1 cellular context compared by ENCODE assay signal in the genomic region with DNA sequence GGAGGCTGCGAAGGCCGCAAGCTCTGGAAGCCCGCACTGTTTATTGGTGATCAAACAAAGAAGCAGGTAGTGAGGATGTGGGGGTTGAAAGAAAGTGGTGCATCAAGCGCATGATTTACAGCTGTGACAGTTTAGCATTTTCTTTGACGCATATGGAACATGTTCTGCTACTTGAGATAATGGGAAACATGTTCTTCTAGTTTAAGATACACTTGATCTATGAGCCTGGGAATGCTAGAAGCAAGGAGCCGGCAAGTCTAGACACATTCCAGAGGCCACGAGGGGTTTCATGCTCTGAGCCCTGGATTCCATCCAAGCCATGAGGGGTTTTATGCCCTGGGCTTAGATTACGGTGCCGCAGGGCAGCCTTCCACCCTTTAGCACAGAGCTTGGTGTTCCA.
A peak's percentile ranks its signal among the peaks of the same experiment; 100 is the strongest.
TF ChIP-seq lines count a peak whose summit lies in the region.
"Not testable (repeated sequence)": the region's sequence is repeated elsewhere in the genome, so short reads cannot be mapped to it uniquely, and the experiment has no call there.

No MANE protein-coding gene starts in this region.

TF ChIP-seq in K562, 482 proteins besides CTCF, POLR2A, EP300 and RAD21:
- TF ChIP-seq NCOR1 (IDR thresholded peaks at IDR 0.05): 0 out of 2 replicates have a peak, but pooled peaks have one; percentile 21
- TF ChIP-seq ARID1B (IDR thresholded peaks at IDR 0.05): peak; percentile 30; the same call in 1 of the 2 replicates
- peak; percentile 61 for TF ChIP-seq CBFA2T3 (IDR thresholded peaks at IDR 0.05)
- TF ChIP-seq, protein P1, sequence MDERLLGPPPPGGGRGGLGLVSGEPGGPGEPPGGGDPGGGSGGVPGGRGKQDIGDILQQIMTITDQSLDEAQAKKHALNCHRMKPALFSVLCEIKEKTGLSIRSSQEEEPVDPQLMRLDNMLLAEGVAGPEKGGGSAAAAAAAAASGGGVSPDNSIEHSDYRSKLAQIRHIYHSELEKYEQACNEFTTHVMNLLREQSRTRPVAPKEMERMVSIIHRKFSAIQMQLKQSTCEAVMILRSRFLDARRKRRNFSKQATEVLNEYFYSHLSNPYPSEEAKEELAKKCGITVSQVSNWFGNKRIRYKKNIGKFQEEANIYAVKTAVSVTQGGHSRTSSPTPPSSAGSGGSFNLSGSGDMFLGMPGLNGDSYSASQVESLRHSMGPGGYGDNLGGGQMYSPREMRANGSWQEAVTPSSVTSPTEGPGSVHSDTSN (CRISPR knock-in tag; IDR thresholded peaks at IDR 0.05; ENCODE audit: low read depth): not testable (repeated sequence)
- TF ChIP-seq, protein P1 (tag; conservative IDR thresholded peaks at IDR 0.05; ENCODE audit: low read depth): peak; percentile 75
- 0 out of 2 replicates have a peak, but pooled peaks have one; percentile 21 for TF ChIP-seq TAL1 (IDR thresholded peaks at IDR 0.05)
- TF ChIP-seq MEIS2 (IDR thresholded peaks at IDR 0.05; ENCODE audit: partially characterized antibody): peak; percentile 83
- TF ChIP-seq, protein P2, sequence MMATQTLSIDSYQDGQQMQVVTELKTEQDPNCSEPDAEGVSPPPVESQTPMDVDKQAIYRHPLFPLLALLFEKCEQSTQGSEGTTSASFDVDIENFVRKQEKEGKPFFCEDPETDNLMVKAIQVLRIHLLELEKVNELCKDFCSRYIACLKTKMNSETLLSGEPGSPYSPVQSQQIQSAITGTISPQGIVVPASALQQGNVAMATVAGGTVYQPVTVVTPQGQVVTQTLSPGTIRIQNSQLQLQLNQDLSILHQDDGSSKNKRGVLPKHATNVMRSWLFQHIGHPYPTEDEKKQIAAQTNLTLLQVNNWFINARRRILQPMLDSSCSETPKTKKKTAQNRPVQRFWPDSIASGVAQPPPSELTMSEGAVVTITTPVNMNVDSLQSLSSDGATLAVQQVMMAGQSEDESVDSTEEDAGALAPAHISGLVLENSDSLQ (IDR thresholded peaks at IDR 0.05): peak; percentile 84
- TF ChIP-seq SMAD4 (CRISPR knock-in tag; conservative IDR thresholded peaks at IDR 0.05): peak; percentile 77
- peak; percentile 63 for TF ChIP-seq TCF3 (CRISPR knock-in tag; IDR thresholded peaks at IDR 0.05)
- TF ChIP-seq ATF1 (CRISPR knock-in tag; IDR thresholded peaks at IDR 0.05): not testable (repeated sequence)
- TF ChIP-seq ATF1 (tag; IDR thresholded peaks at IDR 0.05): 0 out of 2 replicates have a peak, but pooled peaks have one; percentile 5
TF ChIP-seq in K562: peak in this region for 10; not testable (repeated sequence) for 472.
